ENCODE assay signal across 17 cellular contexts in genomic region chr4:78414116-78414515, GRCh38.
"Had no signal": no experiment of that assay in that cellular context is flagged by ENCODE, and none has a peak within 500 bp of the region (broad histone marks: within the 10 kb centered on the region; RNA-seq: fewer than 3 reads in every experiment).

No MANE protein-coding gene starts in this region.

- H3K9me3 ChIP-seq: breast epithelium, esophagus muscularis mucosa, lower lobe of right lung, testis had no signal

- ATAC-seq: lower lobe of right lung; naive thymus-derived CD4-positive, alpha-beta T cell had no signal

- H3K9ac ChIP-seq: parathyroid adenoma had no signal

- H3K27ac Mint-ChIP-seq: activated naive CD4-positive, alpha-beta T cell treated with anti-CD3 and anti-CD28 coated beads, Interleukin-2, amount 50 U/mL, for 24 hours; naive thymus-derived CD4-positive, alpha-beta T cell; stimulated activated naive CD8-positive, alpha-beta T cell treated with anti-CD3 and anti-CD28 coated beads, Interleukin-15, Interleukin-2, amounts not matched to agents 100 ng/mL and 50 ng/mL, for 24 hours had no signal

- H3K4me1 ChIP-seq: breast epithelium, lower lobe of right lung, parathyroid adenoma, testis had no signal

- DNase-seq: activated CD4-positive, alpha-beta T cell treated with anti-CD3 and anti-CD28 coated beads, Interleukin-2, amount 50 U/mL, for 4 hours; activated CD4-positive, CD25-positive, alpha-beta regulatory T cell treated with anti-CD3 and anti-CD28 coated beads, Interleukin-2, amount 50 U/mL, for 72 hours; activated T-cell treated with anti-CD3 and anti-CD28 coated beads, Interleukin-2, amount 50 U/mL, for 1 hour; amygdala; hypothalamus; lower lobe of right lung; naive thymus-derived CD4-positive, alpha-beta T cell; retina; stimulated activated CD4-positive, alpha-beta T cell treated with anti-CD3 and anti-CD28 coated beads, Interleukin-15, amount 100 ng/mL, for 24 hours; stimulated activated CD4-positive, alpha-beta T cell treated with anti-CD3 and anti-CD28 coated beads, Interleukin-4, amount 100 ng/mL, for 24 hours; T-helper 2 cell; testis had no signal

- H2AFZ ChIP-seq: parathyroid adenoma had no signal

- H3K9me3 Mint-ChIP-seq: activated naive CD4-positive, alpha-beta T cell treated with anti-CD3 and anti-CD28 coated beads, Interleukin-2, amount 50 U/mL, for 24 hours; naive thymus-derived CD4-positive, alpha-beta T cell; stimulated activated naive CD8-positive, alpha-beta T cell treated with anti-CD3 and anti-CD28 coated beads, Interleukin-15, Interleukin-2, amounts not matched to agents 100 ng/mL and 50 ng/mL, for 24 hours had no signal

- H3K4me3 ChIP-seq: breast epithelium, esophagus muscularis mucosa, lower lobe of right lung, testis had no signal

- H3K79me2 ChIP-seq: parathyroid adenoma had no signal

- H3K36me3 ChIP-seq: breast epithelium, esophagus muscularis mucosa, lower lobe of right lung had no signal

- H3K36me3 Mint-ChIP-seq: activated naive CD4-positive, alpha-beta T cell treated with anti-CD3 and anti-CD28 coated beads, Interleukin-2, amount 50 U/mL, for 24 hours; naive thymus-derived CD4-positive, alpha-beta T cell had no signal

- H3K27me3 ChIP-seq: breast epithelium, esophagus muscularis mucosa, testis had no signal

- H3K27ac ChIP-seq: breast epithelium, esophagus muscularis mucosa, lower lobe of right lung, parathyroid adenoma, testis had no signal
